In the genomic region with DNA sequence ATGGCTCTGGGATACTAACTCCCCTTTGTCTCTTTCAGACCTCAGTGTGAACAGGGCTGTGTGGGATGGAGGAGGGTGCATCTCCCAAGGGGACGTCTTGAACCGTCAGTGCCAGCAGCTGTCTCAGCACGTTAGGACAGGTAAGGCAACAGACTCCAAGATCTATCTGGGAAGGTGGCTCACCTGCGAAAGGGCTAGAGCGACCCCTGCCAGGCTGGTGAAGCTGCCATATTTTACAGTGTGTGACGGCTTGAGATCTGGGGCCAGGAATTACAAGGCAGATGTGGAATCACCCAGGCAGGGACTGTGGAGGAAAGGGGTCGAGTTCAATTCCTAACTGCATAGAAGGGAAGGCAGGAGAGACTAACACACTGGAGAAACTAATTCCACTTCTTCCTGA, we compare ENCODE assay signal across 26 cellular contexts. TPM values are rescaled to one million over a fixed set of nuclear protein-coding genes. Genes with fewer than 3 reads are reported as not detected.
A peak's percentile ranks its signal among the peaks of the same experiment; 100 is the strongest.
DNase-seq lines count a peak whose midpoint lies in the region; ATAC-seq and TF ChIP-seq lines count a peak whose summit lies in the region.
"Had no signal": no experiment of that assay in that cellular context is flagged by ENCODE, and none has a peak within 500 bp of the region (broad histone marks: within the 10 kb centered on the region; RNA-seq: fewer than 3 reads in every experiment).

No MANE protein-coding gene starts in this region.

- CTCF ChIA-PET in WTC11 (lab: Charles Lee), result interaction anchor here (0.6 to 1.9 kb wide), 8 partner anchors 11 to 140 kb away, joined by 3 to 6 read pairs (median 4); partner anchors contain the start of gene MUC17

- no peak for DNase-seq in GM12864 (ENCODE audit: low read depth)
- peak; percentile 48 for DNase-seq in HT-29 (ENCODE audit: low spot score)
- peak; percentile 63 for DNase-seq in WTC11 (ENCODE audit: low spot score)
- DNase-seq in iPS-NIHi7 (ENCODE audit: extremely low spot score), result peak; percentile 75
- no peak for DNase-seq in AML-193 (lab: John Stamatoyannopoulos, UW)
- no peak for DNase-seq in DMS 273 treated with DMSO at 0.1 percent for 48 hours (lab: John Stamatoyannopoulos, UW)
- DNase-seq in NCI-H1417 treated with DMSO at 0.1 percent for 48 hours (lab: John Stamatoyannopoulos, UW), result no peak
- DNase-seq: activated naive CD4-positive, alpha-beta T cell treated with Interleukin-2 at 50 U/mL for 16 hours; activated T-cell treated with anti-CD3 and anti-CD28 coated beads, Interleukin-2, amount 50 U/mL, for 24 hours; CD4-positive, CD25-positive, alpha-beta regulatory T cell; gastrocnemius medialis; hypothalamus; naive thymus-derived CD8-positive, alpha-beta T cell; NCI-H1417; NCI-H2107; NCI-H510A; retina; RPMI8226; stimulated activated CD4-positive, alpha-beta T cell treated with anti-CD3 and anti-CD28 coated beads, Interleukin-4, amount 100 ng/mL, for 4 hours; T-helper 9 cell; tibial artery had no signal

- peaks cover 3% of the 10 kb centered on the region; the same call in 1 of the 2 replicates for H3K27me3 Mint-ChIP-seq in WTC11 (ENCODE audit: low read depth)
- H3K27me3 Mint-ChIP-seq: CD4-positive, CD25-positive, alpha-beta regulatory T cell; stimulated activated naive CD8-positive, alpha-beta T cell treated with anti-CD3 and anti-CD28 coated beads, Interleukin-15, Interleukin-2, amounts not matched to agents 100 ng/mL and 50 ng/mL, for 24 hours had no signal

- no peaks in the 10 kb centered on the region for H3K36me3 Mint-ChIP-seq in WTC11
- H3K36me3 Mint-ChIP-seq: CD4-positive, CD25-positive, alpha-beta regulatory T cell; naive thymus-derived CD8-positive, alpha-beta T cell had no signal

- no peak overlapping the region for H3K4me3 ChIP-seq in GM12864 (ENCODE audit: low read depth, low read length)
- H3K4me3 ChIP-seq: ascending aorta, esophagus muscularis mucosa, gastrocnemius medialis, tibial artery had no signal

- H3K4me1 Mint-ChIP-seq in WTC11, result no peaks in the 10 kb centered on the region
- H3K4me1 Mint-ChIP-seq: CD4-positive, CD25-positive, alpha-beta regulatory T cell; naive thymus-derived CD8-positive, alpha-beta T cell had no signal

- no peak overlapping the region for H3K4me3 Mint-ChIP-seq in WTC11
- H3K4me3 Mint-ChIP-seq: activated T-cell treated with anti-CD3 and anti-CD28 coated beads, Interleukin-2, amount 50 U/mL, for 24 hours; CD4-positive, CD25-positive, alpha-beta regulatory T cell; naive thymus-derived CD8-positive, alpha-beta T cell; stimulated activated naive CD8-positive, alpha-beta T cell treated with anti-CD3 and anti-CD28 coated beads, Interleukin-15, Interleukin-2, amounts not matched to agents 100 ng/mL and 50 ng/mL, for 24 hours had no signal

- no peaks in the 10 kb centered on the region for H3K9me3 Mint-ChIP-seq in WTC11
- H3K9me3 Mint-ChIP-seq: activated T-cell treated with anti-CD3 and anti-CD28 coated beads, Interleukin-2, amount 50 U/mL, for 24 hours; CD4-positive, CD25-positive, alpha-beta regulatory T cell; naive thymus-derived CD8-positive, alpha-beta T cell; stimulated activated naive CD8-positive, alpha-beta T cell treated with anti-CD3 and anti-CD28 coated beads, Interleukin-15, Interleukin-2, amounts not matched to agents 100 ng/mL and 50 ng/mL, for 24 hours had no signal

- no peak overlapping the region for H3K27ac Mint-ChIP-seq in WTC11
- H3K27ac Mint-ChIP-seq: activated T-cell treated with anti-CD3 and anti-CD28 coated beads, Interleukin-2, amount 50 U/mL, for 24 hours; CD4-positive, CD25-positive, alpha-beta regulatory T cell; naive thymus-derived CD8-positive, alpha-beta T cell; stimulated activated naive CD8-positive, alpha-beta T cell treated with anti-CD3 and anti-CD28 coated beads, Interleukin-15, Interleukin-2, amounts not matched to agents 100 ng/mL and 50 ng/mL, for 24 hours had no signal

- POLR2A ChIA-PET in WTC11 (lab: Charles Lee), result interaction anchor here (0.5 kb wide), 1 partner anchor 118 kb away, joined by 5 read pairs; no protein-coding TSS in a partner anchor

- ATAC-seq in WTC11, result peak; percentile 95
- no peak for ATAC-seq in HG03469 (IDR thresholded peaks at IDR 0.05; ENCODE audit: unreplicated experiment)
- ATAC-seq: gastrocnemius medialis; naive thymus-derived CD8-positive, alpha-beta T cell had no signal

- TF ChIP-seq CTCF in GM12864 (IDR thresholded peaks at IDR 0.05; ENCODE audit: low read depth, low read length, missing control alignments), result peak; percentile 17
- TF ChIP-seq CTCF in WTC11 (IDR thresholded peaks at IDR 0.05), result no peak

TF ChIP-seq in WTC11, 78 proteins besides CTCF, POLR2A, EP300 and RAD21:
- TF ChIP-seq ZMAT4 (CRISPR knock-in tag; IDR thresholded peaks at IDR 0.05) (no peak), ZNF232 (CRISPR knock-in tag; IDR thresholded peaks at IDR 0.05) (no peak), TCF7 (CRISPR knock-in tag; IDR thresholded peaks at IDR 0.05; ENCODE audit: low read depth) (no peak), ZSCAN18 (CRISPR knock-in tag; IDR thresholded peaks at IDR 0.05) (no peak), ZNF121 (CRISPR knock-in tag; IDR thresholded peaks at IDR 0.05) (peak; percentile 37; the same call in 1 of the 2 replicates), RORB (CRISPR knock-in tag; IDR thresholded peaks at IDR 0.05) (no peak), ZNF671 (CRISPR knock-in tag; IDR thresholded peaks at IDR 0.05) (no peak), FOXP1 (CRISPR knock-in tag; IDR thresholded peaks at IDR 0.05; ENCODE audit: borderline replicate concordance) (no peak), CBFB (CRISPR knock-in tag; IDR thresholded peaks at IDR 0.05; ENCODE audit: low read depth) (no peak), ETV6 (CRISPR knock-in tag; IDR thresholded peaks at IDR 0.05) (0 out of 2 replicates have a peak, but pooled peaks have one; percentile 36), JAZF1 (CRISPR knock-in tag; IDR thresholded peaks at IDR 0.05) (no peak), ZNF138 (CRISPR knock-in tag; conservative IDR thresholded peaks at IDR 0.05) (no peak)
- TF ChIP-seq, protein P1, sequence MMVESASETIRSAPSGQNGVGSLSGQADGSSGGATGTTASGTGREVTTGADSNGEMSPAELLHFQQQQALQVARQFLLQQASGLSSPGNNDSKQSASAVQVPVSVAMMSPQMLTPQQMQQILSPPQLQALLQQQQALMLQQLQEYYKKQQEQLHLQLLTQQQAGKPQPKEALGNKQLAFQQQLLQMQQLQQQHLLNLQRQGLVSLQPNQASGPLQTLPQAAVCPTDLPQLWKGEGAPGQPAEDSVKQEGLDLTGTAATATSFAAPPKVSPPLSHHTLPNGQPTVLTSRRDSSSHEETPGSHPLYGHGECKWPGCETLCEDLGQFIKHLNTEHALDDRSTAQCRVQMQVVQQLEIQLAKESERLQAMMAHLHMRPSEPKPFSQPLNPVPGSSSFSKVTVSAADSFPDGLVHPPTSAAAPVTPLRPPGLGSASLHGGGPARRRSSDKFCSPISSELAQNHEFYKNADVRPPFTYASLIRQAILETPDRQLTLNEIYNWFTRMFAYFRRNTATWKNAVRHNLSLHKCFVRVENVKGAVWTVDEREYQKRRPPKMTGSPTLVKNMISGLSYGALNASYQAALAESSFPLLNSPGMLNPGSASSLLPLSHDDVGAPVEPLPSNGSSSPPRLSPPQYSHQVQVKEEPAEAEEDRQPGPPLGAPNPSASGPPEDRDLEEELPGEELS (CRISPR knock-in tag; IDR thresholded peaks at IDR 0.05), result no peak

RNA-seq across cellular contexts. Expression of gene MUC17, which starts 11.2 kb away (rescaled TPM):
- total RNA-seq in HT-29 (2014; rRNA removed; shearing (Covaris generic)), result 0.23 and 0.44 TPM in 2 replicates
- total RNA-seq in WTC11 (2021), result not detected in 3 replicates
- total RNA-seq: ascending aorta; CD4-positive, CD25-positive, alpha-beta regulatory T cell; G401; naive thymus-derived CD8-positive, alpha-beta T cell had no signal

RNA-seq across cellular contexts. Expression of gene TRIM56, which starts 54.2 kb away (rescaled TPM):
- 32.3 and 52.2 TPM in 2 replicates for total RNA-seq in HT-29 (2014; rRNA removed; shearing (Covaris generic))
- total RNA-seq in WTC11 (2021), result 23.1 to 24.2 TPM (median 23.4 TPM) in 3 replicates

Comparison
In these comparisons a context has a peak if more than half of its experiments do, and no peak if none do; other contexts are left out.
1. DNase-seq: peak in HT-29 (single experiment), WTC11 (single experiment) and iPS-NIHi7 (single experiment); none in GM12864 (single experiment), AML-193 (0 of 2), DMS 273 treated with DMSO at 0.1 percent for 48 hours (single experiment) and NCI-H1417 treated with DMSO at 0.1 percent for 48 hours (single experiment).